In genomic region chr2:12005886-12006681, GRCh38 we compare ENCODE assay signal across 9 cellular contexts.
DNase-seq lines count a peak whose midpoint lies in the region; ATAC-seq and TF ChIP-seq lines count a peak whose summit lies in the region.
"Had no signal": no experiment of that assay in that cellular context is flagged by ENCODE, and none has a peak within 500 bp of the region (broad histone marks: within the 10 kb centered on the region; RNA-seq: fewer than 3 reads in every experiment).

No MANE protein-coding gene starts in this region.

- peaks cover 6% of the 10 kb centered on the region for H3K9me3 Mint-ChIP-seq in activated T-helper 2 cell treated with anti-CD3 and anti-CD28 coated beads, Interferon-gamma antibody, Interleukin-2, Interleukin-4, amounts not matched to agents 10 μg/mL and 5 μg/mL and 100 μg/mL, durations not matched to agents 14 hours and 24 hours and 36 hours

- no peak overlapping the region for H3K9ac ChIP-seq in OCI-LY3 (ENCODE audit: low read length)

- no peak for TF ChIP-seq CTCF in OCI-LY3 (IDR thresholded peaks at IDR 0.05; ENCODE audit: low read depth, low read length)

- H3K27ac Mint-ChIP-seq in activated T-helper 2 cell treated with anti-CD3 and anti-CD28 coated beads, Interferon-gamma antibody, Interleukin-2, Interleukin-4, amounts not matched to agents 10 μg/mL and 5 μg/mL and 100 μg/mL, durations not matched to agents 14 hours and 24 hours and 36 hours: no peak overlapping the region

- no peaks in the 10 kb centered on the region for H3K9me3 ChIP-seq in OCI-LY3 (ENCODE audit: insufficient read depth, low read length)

- intact Hi-C loops in activated T-helper 2 cell treated with anti-CD3 and anti-CD28 coated beads, Interferon-gamma antibody, Interleukin-2, Interleukin-4, amounts not matched to agents 10 μg/mL and 5 μg/mL and 100 μg/mL, durations not matched to agents 14 hours and 24 hours and 36 hours (cut with micrococcal nuclease): loop anchor here (2.0 to 5.0 kb wide), 4 partner anchors 175 to 851 kb away; partner anchors contain the start of gene TRIB2

- peak overlapping the region; percentile 7; the same call in 1 of the 2 replicates for H3K4me3 ChIP-seq in OCI-LY3 (ENCODE audit: low read length)
- H3K4me3 ChIP-seq: dorsolateral prefrontal cortex had no signal

- DNase-seq in NCI-H1436 (lab: John Stamatoyannopoulos, UW): peak; percentile 1
- no peak for DNase-seq in NCI-H1436 treated with DMSO at 0.1 percent for 48 hours (lab: John Stamatoyannopoulos, UW)
- DNase-seq in activated T-helper 2 cell treated with anti-CD3 and anti-CD28 coated beads, Interferon-gamma antibody, Interleukin-2, Interleukin-4, amounts not matched to agents 10 μg/mL and 5 μg/mL and 100 μg/mL, durations not matched to agents 14 hours and 24 hours and 36 hours (ENCODE audit: low spot score): peak; percentile 24
- peak; percentile 72 for DNase-seq in left lobe of liver (ENCODE audit: low spot score)
- peak; percentile 48 to 58 for DNase-seq in stimulated activated CD8-positive, alpha-beta memory T cell treated with anti-CD3 and anti-CD28 coated beads, Interleukin-4, amount 100 ng/mL, for 4 hours (ENCODE audit: low read depth in 2 of 2, low spot score in 1 of 2)
- no peak for DNase-seq in AG08396 (ENCODE audit: low spot score)

- no peak overlapping the region for H2AFZ ChIP-seq in OCI-LY3 (ENCODE audit: low read depth, low read length)

- peaks cover 66% of the 10 kb centered on the region for H3K27me3 ChIP-seq in OCI-LY3 (ENCODE audit: low read depth, low read length)
- H3K27me3 ChIP-seq: dorsolateral prefrontal cortex had no signal

- peaks cover 50% of the 10 kb centered on the region for H3K4me1 ChIP-seq in OCI-LY3 (ENCODE audit: low read length)

- peaks cover 10% of the 10 kb centered on the region for H3K4me1 Mint-ChIP-seq in activated T-helper 2 cell treated with anti-CD3 and anti-CD28 coated beads, Interferon-gamma antibody, Interleukin-2, Interleukin-4, amounts not matched to agents 10 μg/mL and 5 μg/mL and 100 μg/mL, durations not matched to agents 14 hours and 24 hours and 36 hours (ENCODE audit: low read depth)

- no peak overlapping the region for H3K27ac ChIP-seq in OCI-LY3 (ENCODE audit: low read length)

- ATAC-seq in HG03095 (IDR thresholded peaks at IDR 0.05; ENCODE audit: unreplicated experiment) (peak; percentile 64), left lobe of liver (peak; percentile 29)

- no peaks in the 10 kb centered on the region for H3K36me3 ChIP-seq in OCI-LY3 (replicated peaks; ENCODE audit: low read depth, low read length)

- H3K36me3 Mint-ChIP-seq in activated T-helper 2 cell treated with anti-CD3 and anti-CD28 coated beads, Interferon-gamma antibody, Interleukin-2, Interleukin-4, amounts not matched to agents 10 μg/mL and 5 μg/mL and 100 μg/mL, durations not matched to agents 14 hours and 24 hours and 36 hours (ENCODE audit: low read depth): no peaks in the 10 kb centered on the region

- H3K79me2 ChIP-seq in OCI-LY3 (ENCODE audit: low read length): no peaks in the 10 kb centered on the region

- H3K4me3 Mint-ChIP-seq in activated T-helper 2 cell treated with anti-CD3 and anti-CD28 coated beads, Interferon-gamma antibody, Interleukin-2, Interleukin-4, amounts not matched to agents 10 μg/mL and 5 μg/mL and 100 μg/mL, durations not matched to agents 14 hours and 24 hours and 36 hours (ENCODE audit: low read depth): no peak overlapping the region

- H4K20me1 ChIP-seq in OCI-LY3 (ENCODE audit: insufficient read depth, low read length): no peaks in the 10 kb centered on the region; the same call in 1 of the 2 replicates

- H3K4me2 ChIP-seq in OCI-LY3 (ENCODE audit: low read length): peak overlapping the region; percentile 48

- peaks cover 40% of the 10 kb centered on the region for H3K27me3 Mint-ChIP-seq in activated T-helper 2 cell treated with anti-CD3 and anti-CD28 coated beads, Interferon-gamma antibody, Interleukin-2, Interleukin-4, amounts not matched to agents 10 μg/mL and 5 μg/mL and 100 μg/mL, durations not matched to agents 14 hours and 24 hours and 36 hours (ENCODE audit: low read depth)

Comparison
In these comparisons a context has a peak if more than half of its experiments do, and no peak if none do; other contexts are left out.
1. DNase-seq: peak in NCI-H1436 (single experiment), activated T-helper 2 cell treated with anti-CD3 and anti-CD28 coated beads, Interferon-gamma antibody, Interleukin-2, Interleukin-4, amounts not matched to agents 10 μg/mL and 5 μg/mL and 100 μg/mL, durations not matched to agents 14 hours and 24 hours and 36 hours (single experiment), left lobe of liver (single experiment) and stimulated activated CD8-positive, alpha-beta memory T cell treated with anti-CD3 and anti-CD28 coated beads, Interleukin-4, amount 100 ng/mL, for 4 hours (2 of 2); none in NCI-H1436 treated with DMSO at 0.1 percent for 48 hours (single experiment) and AG08396 (single experiment).